Comparison of ENCODE assay signal across 29 cellular contexts in the genomic region with DNA sequence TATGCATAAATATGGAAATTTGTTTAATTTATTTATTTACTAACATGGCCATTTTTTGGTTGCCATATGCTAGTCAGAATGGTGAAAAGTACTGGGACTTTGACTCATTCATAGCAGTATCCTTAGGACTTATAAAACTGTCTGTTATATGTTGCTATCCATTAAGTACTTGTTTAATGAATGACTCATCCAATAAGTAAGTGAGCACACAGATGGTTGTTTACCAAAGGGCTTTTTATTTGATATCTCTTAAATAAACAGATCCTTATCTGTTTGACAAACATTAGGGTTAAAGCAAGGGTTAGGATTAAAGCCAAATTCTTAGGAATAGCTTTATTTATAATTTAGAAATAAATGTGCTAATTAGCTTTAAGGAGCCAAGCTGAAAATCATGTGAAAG.
A peak's percentile ranks its signal among the peaks of the same experiment; 100 is the strongest.
DNase-seq lines count a peak whose midpoint lies in the region; ATAC-seq, FAIRE-seq and TF ChIP-seq lines count a peak whose summit lies in the region.
"Had no signal": no experiment of that assay in that cellular context is flagged by ENCODE, and none has a peak within 500 bp of the region (broad histone marks: within the 10 kb centered on the region; RNA-seq: fewer than 3 reads in every experiment).

No MANE protein-coding gene starts in this region.

- no peak for FAIRE-seq in HepG2 (lab: Jason Lieb, UNC)

- CTCF ChIA-PET in HEK293 (lab: Yijun Ruan, JAX), result interaction anchor here (0.5 kb wide), 1 partner anchor 399 kb away, joined by 4 read pairs; no protein-coding TSS in a partner anchor
- CTCF ChIA-PET in HepG2 (lab: Yijun Ruan, JAX; ENCODE audit: low intra/inter-chr PET ratio, low total read pairs), result no interaction called here

- H3K4me2 ChIP-seq in HepG2 (ENCODE audit: low read depth, low read length), result no peak overlapping the region

- TF ChIP-seq POLR2A in HepG2 (IDR thresholded peaks at IDR 0.05; ENCODE audit: insufficient read depth in 1 of 2, low read depth in 2 of 2, low read length in 2 of 2), result no peak

- in situ Hi-C loops in HepG2 (cut with HindIII; ENCODE audit: extremely low pct_ligation_motif_present, low pct_unique_long_range_greater_than_20kb), result no loop called here

- no peak for TF ChIP-seq RAD21 in HepG2 (CRISPR knock-in tag; IDR thresholded peaks at IDR 0.05)

- H3K27ac ChIP-seq in HEK293 (ENCODE audit: extremely low read depth, low read depth, low read length) (0 out of 2 replicates have a peak overlapping the region, but pooled peaks have one; percentile 24), HepG2 (ENCODE audit: extremely low read length, insufficient read depth, low read length) (no peak overlapping the region)
- H3K27ac ChIP-seq: cardiac muscle cell, colonic mucosa, left ventricle myocardium inferior, prostate gland, stomach, tibial artery had no signal

- no peak overlapping the region for H3K9ac ChIP-seq in HepG2 (ENCODE audit: insufficient read depth, low read depth, low read length)

- H3K4me1 ChIP-seq in HEK293 (ENCODE audit: control insufficient read depth, insufficient read depth, low read length), result peaks cover 11% of the 10 kb centered on the region
- no peaks in the 10 kb centered on the region for H3K4me1 ChIP-seq in HepG2 (ENCODE audit: insufficient read depth, low read length)
- H3K4me1 ChIP-seq: colonic mucosa, HAP-1, left ventricle myocardium inferior, prostate gland, stomach, tibial artery had no signal

- no peak for TF ChIP-seq CTCF in HEK293 (tag by site-specific recombination; IDR thresholded peaks at IDR 0.05)
- no peak for TF ChIP-seq CTCF in HepG2 (CRISPR knock-in tag; IDR thresholded peaks at IDR 0.05)

- no TSS peak for BruUV-seq in HepG2 (replicated peaks; lab: Mats Ljungman, UMichigan)

- H4K20me1 ChIP-seq in HepG2 (ENCODE audit: insufficient read depth, low read length), result no peaks in the 10 kb centered on the region

- peak; percentile 84 for ATAC-seq in HepG2
- no peak for ATAC-seq in stimulated activated naive CD8-positive, alpha-beta T cell treated with anti-CD3 and anti-CD28 coated beads, Interleukin-15, Interleukin-2, amounts not matched to agents 100 U/mL and 50 U/mL, for 24 hours
- ATAC-seq: activated CD8-positive, alpha-beta T cell treated with anti-CD3 and anti-CD28 coated beads, Interleukin-2, amount 10 ng/mL, durations not matched to agents 7 days and 5 days; effector memory CD8-positive, alpha-beta T cell; naive thymus-derived CD8-positive, alpha-beta T cell; Panc1 had no signal

- H2AFZ ChIP-seq in HepG2 (ENCODE audit: low read length), result no peak overlapping the region

- H3K9me3 ChIP-seq in HEK293 (ENCODE audit: control insufficient read depth, insufficient read depth, low read depth, low read length) (no peaks in the 10 kb centered on the region), HepG2 (ENCODE audit: low read length) (peaks cover 22% of the 10 kb centered on the region)
- H3K9me3 ChIP-seq: colonic mucosa, HAP-1, prostate gland, tibial artery had no signal

- H3K27me3 ChIP-seq in HepG2 (ENCODE audit: control insufficient read depth in 1 of 2, insufficient read depth in 2 of 2, low read length in 2 of 2), result peaks cover 0 to 14% of the 10 kb centered on the region in 2 experiments; a peak in 3 of 5 replicates
- H3K27me3 ChIP-seq: cardiac muscle cell, colonic mucosa, stomach, tibial artery had no signal

- intact Hi-C loops in HepG2 (cut with micrococcal nuclease; ENCODE audit: unreplicated experiment), result loop anchor here (5.0 kb wide), 1 partner anchor 659 kb away; no protein-coding TSS in a partner anchor

- H3K4me3 ChIP-seq in HEK293 (ENCODE audit: low read depth, low read length) (no peak overlapping the region), HepG2 (replicated peaks in 1 of 3; ENCODE audit: insufficient read depth in 1 of 3, low read depth in 2 of 3, low read length in 3 of 3) (no peak overlapping the region)
- H3K4me3 ChIP-seq: cardiac muscle cell, colonic mucosa, HAP-1, left ventricle myocardium inferior, prostate gland, stomach, tibial artery had no signal

- peak in 1 of 2 experiments; percentile 70; a peak in 2 of 4 replicates for TF ChIP-seq EP300 in HepG2 (IDR thresholded peaks at IDR 0.05; ENCODE audit: low read depth in 2 of 2, low read length in 2 of 2)
- TF ChIP-seq EP300 in HepG2 (CRISPR knock-in tag; IDR thresholded peaks at IDR 0.05; ENCODE audit: borderline replicate concordance), result no peak

- POLR2A ChIA-PET in HEK293 (lab: Yijun Ruan, JAX), result no interaction called here
- POLR2A ChIA-PET in HepG2 (lab: Yijun Ruan, JAX), result no interaction called here

- DNase-seq in NCI-H2029 treated with DMSO at 0.1 percent for 48 hours (lab: John Stamatoyannopoulos, UW), result peak; percentile 74
- peak; percentile 23 for DNase-seq in SW480 (ENCODE audit: low spot score)
- DNase-seq in HepG2 (ENCODE audit: low spot score), result peak; percentile 78
- DNase-seq in T1000 (lab: John Stamatoyannopoulos, UW), result no peak
- DNase-seq in activated CD4-positive, CD25-positive, alpha-beta regulatory T cell treated with anti-CD3 and anti-CD28 coated beads, Interleukin-2, amount 50 U/mL, for 72 hours, result no peak
- no peak for DNase-seq in hypothalamus (lab: John Stamatoyannopoulos, UW)
- DNase-seq in stimulated activated naive CD8-positive, alpha-beta T cell treated with anti-CD3 and anti-CD28 coated beads, Interleukin-15, Interleukin-2, amounts not matched to agents 100 U/mL and 50 U/mL, for 24 hours, result no peak
- DNase-seq: activated CD8-positive, alpha-beta T cell treated with anti-CD3 and anti-CD28 coated beads, Interleukin-2, amount 10 ng/mL, durations not matched to agents 7 days and 5 days; activated T-cell treated with anti-CD3 and anti-CD28 coated beads for 4 hours; aorta; CD4-positive, CD25-positive, alpha-beta regulatory T cell; colonic mucosa; DMS 273 treated with DMSO at 0.1 percent for 48 hours; effector memory CD8-positive, alpha-beta T cell; GDM1; KBM-7; left ventricle myocardium inferior; naive thymus-derived CD8-positive, alpha-beta T cell; NCI-H1417; NCI-H446 treated with DMSO at 0.1 percent for 48 hours; nucleus accumbens; stimulated activated CD4-positive, alpha-beta T cell treated with anti-CD3 and anti-CD28 coated beads, Interleukin-15, amount 100 ng/mL, for 24 hours; stomach; tibial artery had no signal

- H3K79me2 ChIP-seq in HepG2 (ENCODE audit: insufficient read depth, low read length), result no peaks in the 10 kb centered on the region

- no peaks in the 10 kb centered on the region for H3K36me3 ChIP-seq in HEK293 (ENCODE audit: control insufficient read depth in 2 of 2, insufficient read depth in 1 of 2, low read length in 2 of 2)
- no peaks in the 10 kb centered on the region for H3K36me3 ChIP-seq in HepG2 (replicated peaks in 1 of 2; ENCODE audit: control insufficient read depth in 1 of 2, insufficient read depth in 2 of 2, low read length in 2 of 2)
- H3K36me3 ChIP-seq: cardiac muscle cell, colonic mucosa, HAP-1, left ventricle myocardium inferior, prostate gland, stomach, tibial artery had no signal

TF ChIP-seq in HEK293, 187 proteins besides CTCF, POLR2A, EP300 and RAD21:
- TF ChIP-seq ZBTB7A (tag by site-specific recombination; IDR thresholded peaks at IDR 0.05; ENCODE audit: low read depth) (no peak), ZSCAN4 (tag by site-specific recombination; IDR thresholded peaks at IDR 0.05) (no peak), ZNF561 (tag by site-specific recombination; IDR thresholded peaks at IDR 0.05; ENCODE audit: borderline replicate concordance) (no peak)

TF ChIP-seq in HepG2, 621 proteins besides CTCF, POLR2A, EP300 and RAD21 (continues in another document):
- TF ChIP-seq ARID3A (IDR thresholded peaks at IDR 0.05; ENCODE audit: low read depth, low read length), result peak; percentile 96
- no peak for TF ChIP-seq SOX13 (IDR thresholded peaks at IDR 0.05)
- peak in 1 of 2 experiments; percentile 52; a peak in 1 of 4 replicates for TF ChIP-seq SOX13 (CRISPR knock-in tag; conservative IDR thresholded peaks at IDR 0.05 in 1 of 2, IDR thresholded peaks at IDR 0.05 in 1 of 2)
- TF ChIP-seq, protein P1, sequence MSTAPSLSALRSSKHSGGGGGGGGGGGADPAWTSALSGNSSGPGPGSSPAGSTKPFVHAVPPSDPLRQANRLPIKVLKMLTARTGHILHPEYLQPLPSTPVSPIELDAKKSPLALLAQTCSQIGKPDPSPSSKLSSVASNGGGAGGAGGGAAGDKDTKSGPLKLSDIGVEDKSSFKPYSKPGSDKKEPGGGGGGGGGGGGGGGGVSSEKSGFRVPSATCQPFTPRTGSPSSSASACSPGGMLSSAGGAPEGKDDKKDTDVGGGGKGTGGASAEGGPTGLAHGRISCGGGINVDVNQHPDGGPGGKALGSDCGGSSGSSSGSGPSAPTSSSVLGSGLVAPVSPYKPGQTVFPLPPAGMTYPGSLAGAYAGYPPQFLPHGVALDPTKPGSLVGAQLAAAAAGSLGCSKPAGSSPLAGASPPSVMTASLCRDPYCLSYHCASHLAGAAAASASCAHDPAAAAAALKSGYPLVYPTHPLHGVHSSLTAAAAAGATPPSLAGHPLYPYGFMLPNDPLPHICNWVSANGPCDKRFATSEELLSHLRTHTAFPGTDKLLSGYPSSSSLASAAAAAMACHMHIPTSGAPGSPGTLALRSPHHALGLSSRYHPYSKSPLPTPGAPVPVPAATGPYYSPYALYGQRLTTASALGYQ (CRISPR knock-in tag; IDR thresholded peaks at IDR 0.05), result peak; percentile 79

Comparison
In these comparisons a context has a peak if more than half of its experiments do, and no peak if none do; other contexts are left out.
1. DNase-seq: peak in NCI-H2029 treated with DMSO at 0.1 percent for 48 hours (single experiment), SW480 (single experiment) and HepG2 (single experiment); none in T1000 (single experiment), activated CD4-positive, CD25-positive, alpha-beta regulatory T cell treated with anti-CD3 and anti-CD28 coated beads, Interleukin-2, amount 50 U/mL, for 72 hours (single experiment), hypothalamus (0 of 51) and stimulated activated naive CD8-positive, alpha-beta T cell treated with anti-CD3 and anti-CD28 coated beads, Interleukin-15, Interleukin-2, amounts not matched to agents 100 U/mL and 50 U/mL, for 24 hours (single experiment).